Comparison of ENCODE assay signal across 8 cellular contexts in genomic region chr12:98424726-98425401, GRCh38.
A peak's percentile ranks its signal among the peaks of the same experiment; 100 is the strongest.
DNase-seq lines count a peak whose midpoint lies in the region; ATAC-seq lines count a peak whose summit lies in the region.

No MANE protein-coding gene starts in this region.

- peaks cover 6% of the 10 kb centered on the region for H3K27me3 Mint-ChIP-seq in activated CD8-positive, alpha-beta memory T cell treated with anti-CD3 and anti-CD28 coated beads, Interleukin-2, amount 10 ng/mL, durations not matched to agents 7 days and 5 days
- H3K27me3 Mint-ChIP-seq in naive B cell, result no peaks in the 10 kb centered on the region

- no peaks in the 10 kb centered on the region for H3K9me3 Mint-ChIP-seq in activated CD8-positive, alpha-beta memory T cell treated with anti-CD3 and anti-CD28 coated beads, Interleukin-2, amount 10 ng/mL, durations not matched to agents 7 days and 5 days (ENCODE audit: low read depth)
- no peaks in the 10 kb centered on the region for H3K9me3 Mint-ChIP-seq in naive B cell

- ATAC-seq in GM19455 (IDR thresholded peaks at IDR 0.05; ENCODE audit: unreplicated experiment) (peak; percentile 85), HG03565 (IDR thresholded peaks at IDR 0.05; ENCODE audit: unreplicated experiment) (peak; percentile 91), naive B cell (ENCODE audit: low read depth in 2 of 2) (peak; percentile 60 to 64)
- ATAC-seq in activated CD8-positive, alpha-beta memory T cell treated with anti-CD3 and anti-CD28 coated beads, Interleukin-2, amount 10 ng/mL, durations not matched to agents 7 days and 5 days, result peak; percentile 71

- peaks cover 3% of the 10 kb centered on the region for H3K4me1 Mint-ChIP-seq in activated CD8-positive, alpha-beta memory T cell treated with anti-CD3 and anti-CD28 coated beads, Interleukin-2, amount 10 ng/mL, durations not matched to agents 7 days and 5 days
- H3K4me1 Mint-ChIP-seq in naive B cell, result peaks cover 0 to 2% (median 0%) of the 10 kb centered on the region in 3 donors

- H3K36me3 Mint-ChIP-seq in activated CD8-positive, alpha-beta memory T cell treated with anti-CD3 and anti-CD28 coated beads, Interleukin-2, amount 10 ng/mL, durations not matched to agents 7 days and 5 days, result no peaks in the 10 kb centered on the region
- no peaks in the 10 kb centered on the region for H3K36me3 Mint-ChIP-seq in naive B cell

- no peak overlapping the region for H3K27ac Mint-ChIP-seq in activated CD8-positive, alpha-beta memory T cell treated with anti-CD3 and anti-CD28 coated beads, Interleukin-2, amount 10 ng/mL, durations not matched to agents 7 days and 5 days
- H3K27ac Mint-ChIP-seq in naive B cell, result no peak overlapping the region

- peak; percentile 57 for DNase-seq in COLO668 (lab: John Stamatoyannopoulos, UW; ENCODE audit: unreplicated experiment)
- DNase-seq in NCI-H82 (lab: John Stamatoyannopoulos, UW), result peak; percentile 95
- peak; percentile 67 for DNase-seq in activated CD8-positive, alpha-beta memory T cell treated with anti-CD3 and anti-CD28 coated beads, Interleukin-2, amount 10 ng/mL, durations not matched to agents 7 days and 5 days
- DNase-seq in epithelial cell of prostate (ENCODE audit: low read depth, low spot score), result peak; percentile 34
- peak; percentile 10 for DNase-seq in naive B cell
- DNase-seq in substantia nigra (lab: John Stamatoyannopoulos, UW), result peak in 32 of 49 donors; percentile 5 to 64 (median 25)

- CTCF ChIA-PET in activated CD8-positive, alpha-beta memory T cell treated with anti-CD3 and anti-CD28 coated beads, Interleukin-2, amount 10 ng/mL, durations not matched to agents 7 days and 5 days (lab: Charles Lee), result interaction anchor here (0.6 to 1.0 kb wide), 4 partner anchors 45 to 142 kb away, joined by 3 to 6 read pairs (median 4); partner anchors contain the start of gene TMPO

- H3K27ac ChIP-seq in epithelial cell of prostate (no peak overlapping the region), substantia nigra (ENCODE audit: low read depth, low read length, poor library complexity, severe bottlenecking) (no peak overlapping the region)

- H3K4me3 Mint-ChIP-seq in activated CD8-positive, alpha-beta memory T cell treated with anti-CD3 and anti-CD28 coated beads, Interleukin-2, amount 10 ng/mL, durations not matched to agents 7 days and 5 days, result no peak overlapping the region
- H3K4me3 Mint-ChIP-seq in naive B cell, result no peak overlapping the region

Comparison
In these comparisons a context has a peak if more than half of its experiments do, and no peak if none do; other contexts are left out.
1. DNase-seq: peak in every context shown above with its lines; median percentile 95 in NCI-H82; 67 in activated CD8-positive, alpha-beta memory T cell treated with anti-CD3 and anti-CD28 coated beads, Interleukin-2, amount 10 ng/mL, durations not matched to agents 7 days and 5 days; 57 in COLO668; 34 in epithelial cell of prostate; 25 in substantia nigra; 10 in naive B cell.